Comparison of ENCODE assay signal across 8 cellular contexts in genomic region chr10:30782543-30783461, GRCh38.
DNase-seq lines count a peak whose midpoint lies in the region; ATAC-seq, FAIRE-seq and TF ChIP-seq lines count a peak whose summit lies in the region.

No MANE protein-coding gene starts in this region.

- H3K4me3 Mint-ChIP-seq in naive thymus-derived CD4-positive, alpha-beta T cell = no peak overlapping the region

- CTCF ChIA-PET in naive thymus-derived CD4-positive, alpha-beta T cell (lab: Charles Lee) = interaction anchor here (0.6 to 4.2 kb wide), 13 partner anchors 11 to 987 kb away, joined by 3 to 24 read pairs (median 5); partner anchors contain the start of gene ZNF438

- H3K27ac ChIP-seq in gastroesophageal sphincter (peak overlapping the region in 3 of 4 donors; percentile 87 to 96 (median 91)), urinary bladder (ENCODE audit: low read depth) (peak overlapping the region; percentile 64)
- H3K27ac ChIP-seq in naive thymus-derived CD4-positive, alpha-beta T cell (ENCODE audit: low read depth, low read length) = no peak overlapping the region

- POLR2A ChIA-PET in naive thymus-derived CD4-positive, alpha-beta T cell (lab: Charles Lee) = interaction anchor here (0.7 to 3.4 kb wide), 4 partner anchors 30 to 1025 kb away, joined by 3 to 41 read pairs (median 6); partner anchors contain the start of gene ZNF438

- H3K4me1 ChIP-seq in gastroesophageal sphincter (peaks cover 0 to 30% (median 3%) of the 10 kb centered on the region in 3 donors), urinary bladder (ENCODE audit: insufficient read depth) (no peaks in the 10 kb centered on the region)
- H3K4me1 ChIP-seq in naive thymus-derived CD4-positive, alpha-beta T cell (ENCODE audit: control insufficient read depth in 2 of 2, insufficient read depth in 2 of 2, low read length in 2 of 2) = peaks cover 0 to 16% of the 10 kb centered on the region in 2 donors

- intact Hi-C loops in naive thymus-derived CD4-positive, alpha-beta T cell (cut with micrococcal nuclease) = loop anchor here (1.0 to 10.0 kb wide), 6 partner anchors 56 to 1144 kb away; partner anchors contain the start of gene ARHGAP12 (in 1 of the 2)

- H3K27me3 Mint-ChIP-seq in naive thymus-derived CD4-positive, alpha-beta T cell = peaks cover 0 to 9% (median 0%) of the 10 kb centered on the region in 5 donors

- H3K9me3 Mint-ChIP-seq in naive thymus-derived CD4-positive, alpha-beta T cell = no peaks in the 10 kb centered on the region

- 45 to 70% methylated on average over 6 to 7 of the region's 15 CpGs for WGBS in gastroesophageal sphincter (ENCODE audit: low coverage in 1 of 2), 2 donors
- WGBS in urinary bladder = 38% methylated on average over 15 of the region's 15 CpGs

- DNase-seq in GM06990 (ENCODE audit: extremely low read depth, insufficient read length) (peak; percentile 71), HCEC 1CT (peak; percentile 56), NOMO-1 (lab: John Stamatoyannopoulos, UW; ENCODE audit: unreplicated experiment in 2 of 2) (peak; percentile 76 to 93), H7 (no peak), GM12891 (ENCODE audit: insufficient read length, low spot score) (no peak)
- DNase-seq in naive thymus-derived CD4-positive, alpha-beta T cell = no peak

- no peak for FAIRE-seq in GM12891 (lab: Jason Lieb, UNC)

- ATAC-seq in gastroesophageal sphincter = peak; percentile 28
- ATAC-seq in naive thymus-derived CD4-positive, alpha-beta T cell = no peak

- H3K9me3 ChIP-seq in gastroesophageal sphincter = no peaks in the 10 kb centered on the region
- H3K9me3 ChIP-seq in naive thymus-derived CD4-positive, alpha-beta T cell (ENCODE audit: control insufficient read depth in 2 of 3, low read length in 3 of 3) = no peaks in the 10 kb centered on the region

- peaks cover 5 to 18% (median 13%) of the 10 kb centered on the region in 7 donors for H3K4me1 Mint-ChIP-seq in naive thymus-derived CD4-positive, alpha-beta T cell

- TF ChIP-seq POLR2A in gastroesophageal sphincter (IDR thresholded peaks at IDR 0.05) (no peak), GM12891 (IDR thresholded peaks at IDR 0.05; ENCODE audit: low read depth, low read length) (no peak)

- no peak overlapping the region for H3K4me3 ChIP-seq in GM06990 (replicated peaks; ENCODE audit: low read depth, low read length)
- no peak overlapping the region for H3K4me3 ChIP-seq in gastroesophageal sphincter
- no peak overlapping the region for H3K4me3 ChIP-seq in urinary bladder (ENCODE audit: low read depth, low read length)
- no peak overlapping the region for H3K4me3 ChIP-seq in H7 (ENCODE audit: insufficient read depth, low read depth, low read length)
- H3K4me3 ChIP-seq in naive thymus-derived CD4-positive, alpha-beta T cell (ENCODE audit: low read length) = no peak overlapping the region

- TF ChIP-seq EP300 in gastroesophageal sphincter (IDR thresholded peaks at IDR 0.05) = no peak

- H3K36me3 Mint-ChIP-seq in naive thymus-derived CD4-positive, alpha-beta T cell = no peaks in the 10 kb centered on the region

- H3K36me3 ChIP-seq in GM06990 (ENCODE audit: control insufficient read depth, insufficient read depth, low read length) = no peaks in the 10 kb centered on the region
- H3K36me3 ChIP-seq in gastroesophageal sphincter = no peaks in the 10 kb centered on the region
- no peaks in the 10 kb centered on the region for H3K36me3 ChIP-seq in urinary bladder (ENCODE audit: insufficient read depth)
- no peaks in the 10 kb centered on the region for H3K36me3 ChIP-seq in H7 (replicated peaks; ENCODE audit: control insufficient read depth, insufficient read depth, low read length)
- H3K36me3 ChIP-seq in naive thymus-derived CD4-positive, alpha-beta T cell (ENCODE audit: control insufficient read depth in 2 of 3, insufficient read depth in 3 of 3, low read length in 3 of 3) = no peaks in the 10 kb centered on the region

- no peak for TF ChIP-seq CTCF in GM06990 (IDR thresholded peaks at IDR 0.05; ENCODE audit: insufficient read depth, low read length, poor library complexity, severe bottlenecking)
- no peak for TF ChIP-seq CTCF in gastroesophageal sphincter (IDR thresholded peaks at IDR 0.05)

- H3K27ac Mint-ChIP-seq in naive thymus-derived CD4-positive, alpha-beta T cell = peak overlapping the region in 4 of 9 donors; percentile 29 to 76 (median 34)

- H3K27me3 ChIP-seq in GM06990 (replicated peaks; ENCODE audit: control insufficient read depth, insufficient read depth, low read length) = no peaks in the 10 kb centered on the region
- no peaks in the 10 kb centered on the region for H3K27me3 ChIP-seq in gastroesophageal sphincter
- H3K27me3 ChIP-seq in H7 (ENCODE audit: control insufficient read depth, insufficient read depth, low read length) = peaks cover 10% of the 10 kb centered on the region
- H3K27me3 ChIP-seq in naive thymus-derived CD4-positive, alpha-beta T cell (ENCODE audit: control insufficient read depth in 2 of 2, insufficient read depth in 2 of 2, low read length in 2 of 2) = no peaks in the 10 kb centered on the region

TF ChIP-seq in GM12891, 5 proteins besides CTCF, POLR2A, EP300 and RAD21:
- TF ChIP-seq SPI1 (IDR thresholded peaks at IDR 0.05; ENCODE audit: low read depth, low read length) = no peak
- no peak for TF ChIP-seq POLR2AphosphoS5 (IDR thresholded peaks at IDR 0.05; ENCODE audit: low read depth, low read length)
- TF ChIP-seq PAX5 (IDR thresholded peaks at IDR 0.05; ENCODE audit: insufficient read depth, low read length, severe bottlenecking) = no peak
- TF ChIP-seq POU2F2 (IDR thresholded peaks at IDR 0.05; ENCODE audit: low read depth, low read length) = no peak
- TF ChIP-seq TAF1 (IDR thresholded peaks at IDR 0.05; ENCODE audit: low read depth, low read length) = no peak
TF ChIP-seq in GM12891: peak in this region for 0.

Comparison
In these comparisons a context has a peak if more than half of its experiments do, and no peak if none do; other contexts are left out.
1. DNase-seq: peak in GM06990 (single experiment), HCEC 1CT (single experiment) and NOMO-1 (2 of 2); none in H7 (single experiment), naive thymus-derived CD4-positive, alpha-beta T cell (0 of 9) and GM12891 (single experiment).